9 cellular contexts compared by ENCODE assay signal in the genomic region with DNA sequence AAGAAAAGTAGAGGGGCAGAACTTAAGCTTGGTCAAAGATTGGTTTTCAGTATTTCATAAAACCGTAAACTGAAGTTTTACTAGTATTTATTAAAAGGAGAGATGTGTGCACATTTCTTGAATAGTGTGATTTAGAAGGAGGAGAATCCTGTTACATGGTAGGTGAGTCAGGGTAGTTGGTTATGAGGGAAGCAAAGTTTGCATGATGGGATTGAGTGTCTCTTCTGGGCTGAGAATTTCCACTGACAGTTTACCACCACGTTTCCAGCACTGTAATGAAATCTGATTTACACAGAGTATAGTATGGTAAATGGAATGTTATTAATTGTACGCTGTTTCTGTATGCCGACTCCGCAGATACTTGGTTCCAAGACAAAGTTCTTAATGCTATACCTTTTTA. TPM values are rescaled to one million over a fixed set of nuclear protein-coding genes. Genes with fewer than 3 reads are reported as not detected.
A peak's percentile ranks its signal among the peaks of the same experiment; 100 is the strongest.
DNase-seq lines count a peak whose midpoint lies in the region; FAIRE-seq and TF ChIP-seq lines count a peak whose summit lies in the region.
"Had no signal": no experiment of that assay in that cellular context is flagged by ENCODE, and none has a peak within 500 bp of the region (broad histone marks: within the 10 kb centered on the region; RNA-seq: fewer than 3 reads in every experiment).

No MANE protein-coding gene starts in this region.

- peak overlapping the region; percentile 97 for H3K4me3 Mint-ChIP-seq in HFFc6

- TF ChIP-seq CTCF in HFFc6 (IDR thresholded peaks at IDR 0.05): no peak
- TF ChIP-seq CTCF in cardiac fibroblast (IDR thresholded peaks at IDR 0.05; ENCODE audit: low read depth, low read length): no peak

- no peaks in the 10 kb centered on the region; the same call in 1 of the 2 replicates for H3K27me3 Mint-ChIP-seq in HFFc6 (ENCODE audit: insufficient read depth)

- H3K4me1 Mint-ChIP-seq in HFFc6 (ENCODE audit: low read depth): peaks cover 44% of the 10 kb centered on the region

- peak overlapping the region; percentile 90 to 91 for H3K4me3 ChIP-seq in cardiac fibroblast (replicated peaks in 1 of 2; ENCODE audit: low read depth in 2 of 2, low read length in 2 of 2)

- H3K36me3 Mint-ChIP-seq in HFFc6 (ENCODE audit: low read depth): peaks cover 18% of the 10 kb centered on the region

- FAIRE-seq in GM19239 (lab: Jason Lieb, UNC): no peak
- FAIRE-seq: endometrium had no signal

- in situ Hi-C loops in KBM-7 (cut with MboI; ENCODE audit: low pct_unique_long_range_greater_than_20kb, low sequenced_read_pairs): no loop called here

- peak; percentile 8 for DNase-seq in A172 (ENCODE audit: low spot score)
- DNase-seq in HFFc6: peak; percentile 38
- DNase-seq in cardiac fibroblast (ENCODE audit: low read depth in 2 of 2): peak; percentile 31 to 60
- DNase-seq in midbrain (lab: John Stamatoyannopoulos, UW): peak; percentile 15
- no peak for DNase-seq in NCI-H2227 treated with DMSO at 0.1 percent for 48 hours (lab: John Stamatoyannopoulos, UW)
- DNase-seq in KBM-7: no peak
- DNase-seq in islet precursor cell: no peak
- DNase-seq in GM19239 (ENCODE audit: insufficient read length, low spot score): no peak

- H3K9me3 Mint-ChIP-seq in HFFc6: no peaks in the 10 kb centered on the region

- peak overlapping the region; percentile 91 for H3K27ac Mint-ChIP-seq in HFFc6

RNA-seq across cellular contexts. Expression of gene NECTIN3, which starts 1.6 kb away (rescaled TPM):
- total RNA-seq in A172 (2014; rRNA removed; shearing (Covaris generic)): 42.2 and 51.4 TPM in 2 replicates
- total RNA-seq in HFFc6 (2021; fragmentation: NEBNext Ultra II Directional; extraction: Animal tissue kit (Norgen Biotek cat#: 25700)): 100 to 1,000 TPM in 1 of 6 experiments, 10 to 100 TPM in 5; 61.5 to 103 (median 84.9) TPM

Comparison
In these comparisons a context has a peak if more than half of its experiments do, and no peak if none do; other contexts are left out.
1. DNase-seq: peak in A172 (single experiment), HFFc6 (single experiment), cardiac fibroblast (2 of 2) and midbrain (single experiment); none in NCI-H2227 treated with DMSO at 0.1 percent for 48 hours (single experiment), KBM-7 (single experiment), islet precursor cell (single experiment) and GM19239 (single experiment).